15 cellular contexts compared by ENCODE assay signal in genomic region chr3:194381460-194381875, GRCh38. TPM values are rescaled to one million over a fixed set of nuclear protein-coding genes. Genes with fewer than 3 reads are reported as not detected.
A peak's percentile ranks its signal among the peaks of the same experiment; 100 is the strongest.
DNase-seq lines count a peak whose midpoint lies in the region; ATAC-seq and TF ChIP-seq lines count a peak whose summit lies in the region.
"Had no signal": no experiment of that assay in that cellular context is flagged by ENCODE, and none has a peak within 500 bp of the region (broad histone marks: within the 10 kb centered on the region; RNA-seq: fewer than 3 reads in every experiment).

No MANE protein-coding gene starts in this region.

- peak overlapping the region in 1 of 3 donors; percentile 49 for H3K27ac ChIP-seq in thyroid gland
- H3K27ac ChIP-seq: tibial nerve had no signal

- H3K4me1 Mint-ChIP-seq in activated T-cell treated with anti-CD3 and anti-CD28 coated beads, Interleukin-2, amount 50 U/mL, for 24 hours (ENCODE audit: low read depth), result no peaks in the 10 kb centered on the region
- H3K4me1 Mint-ChIP-seq in activated T-cell treated with anti-CD3 and anti-CD28 coated beads, Interleukin-2, amount 50 U/mL, for 4 hours (ENCODE audit: low read depth), result no peaks in the 10 kb centered on the region
- H3K4me1 Mint-ChIP-seq: natural killer cell had no signal

- H3K4me3 ChIP-seq in thyroid gland (replicated peaks in 1 of 3), result no peak overlapping the region
- H3K4me3 ChIP-seq: K562, tibial nerve had no signal

- peaks cover 4 to 9% of the 10 kb centered on the region in 2 donors for H3K4me1 ChIP-seq in thyroid gland

- H3K4me3 Mint-ChIP-seq in activated T-cell treated with anti-CD3 and anti-CD28 coated beads, Interleukin-2, amount 50 U/mL, for 24 hours, result no peak overlapping the region
- H3K4me3 Mint-ChIP-seq in activated T-cell treated with anti-CD3 and anti-CD28 coated beads, Interleukin-2, amount 50 U/mL, for 4 hours, result no peak overlapping the region
- H3K4me3 Mint-ChIP-seq: dendritic cell treated with granulocyte-macrophage colony-stimulating factor and Interleukin-4, amounts not matched to agents 40 ng/mL and 50 ng/mL, for 4 days; natural killer cell had no signal

- H3K36me3 ChIP-seq in thyroid gland, result no peaks in the 10 kb centered on the region
- H3K36me3 ChIP-seq: tibial nerve had no signal

- in situ Hi-C loops in SK-MEL-5 (cut with HindIII; ENCODE audit: low pct_unique_long_range_greater_than_20kb, low sequenced_read_pairs), result no loop called here

- DNase-seq in activated T-cell treated with anti-CD3 and anti-CD28 coated beads, Interleukin-2, amount 50 U/mL, for 24 hours, result peak; percentile 16
- DNase-seq in activated T-cell treated with anti-CD3 and anti-CD28 coated beads, Interleukin-2, amount 50 U/mL, for 4 hours, result no peak
- DNase-seq in SK-MEL-5 (ENCODE audit: low read depth, low spot score) (peak; percentile 51), iPS-NIHi11 (ENCODE audit: low spot score) (peak; percentile 85), thyroid gland (peak; percentile 39 to 47), activated gamma-delta T cell (lab: John Stamatoyannopoulos, UW) (no peak), NCI-H1436 (lab: John Stamatoyannopoulos, UW) (no peak), LoVo (ENCODE audit: low spot score) (no peak)
- DNase-seq: natural killer cell, NCI-H187, T-helper 2 cell had no signal

- H3K36me3 Mint-ChIP-seq in activated T-cell treated with anti-CD3 and anti-CD28 coated beads, Interleukin-2, amount 50 U/mL, for 24 hours (ENCODE audit: low read depth), result no peaks in the 10 kb centered on the region
- H3K36me3 Mint-ChIP-seq in activated T-cell treated with anti-CD3 and anti-CD28 coated beads, Interleukin-2, amount 50 U/mL, for 4 hours (ENCODE audit: insufficient read depth), result no peaks in the 10 kb centered on the region
- H3K36me3 Mint-ChIP-seq: natural killer cell had no signal

- H3K9me3 ChIP-seq in thyroid gland, result no peaks in the 10 kb centered on the region
- H3K9me3 ChIP-seq: tibial nerve had no signal

- H3K27me3 ChIP-seq in thyroid gland, result no peaks in the 10 kb centered on the region

- WGBS in thyroid gland, 2 donors, result 39 to 46% methylated on average over 15 to 17 of the region's 17 CpGs

- no peak for TF ChIP-seq CTCF in thyroid gland (IDR thresholded peaks at IDR 0.05)

- H3K27ac Mint-ChIP-seq in activated T-cell treated with anti-CD3 and anti-CD28 coated beads, Interleukin-2, amount 50 U/mL, for 24 hours, result no peak overlapping the region
- H3K27ac Mint-ChIP-seq: dendritic cell treated with granulocyte-macrophage colony-stimulating factor and Interleukin-4, amounts not matched to agents 40 ng/mL and 50 ng/mL, for 4 days; natural killer cell had no signal

- no peaks in the 10 kb centered on the region for H3K9me3 Mint-ChIP-seq in activated T-cell treated with anti-CD3 and anti-CD28 coated beads, Interleukin-2, amount 50 U/mL, for 24 hours
- no peaks in the 10 kb centered on the region for H3K9me3 Mint-ChIP-seq in activated T-cell treated with anti-CD3 and anti-CD28 coated beads, Interleukin-2, amount 50 U/mL, for 4 hours
- H3K9me3 Mint-ChIP-seq: dendritic cell treated with granulocyte-macrophage colony-stimulating factor and Interleukin-4, amounts not matched to agents 40 ng/mL and 50 ng/mL, for 4 days; natural killer cell had no signal

- intact Hi-C loops in thyroid gland (cut with DNase I), result no loop called here

- TF ChIP-seq POLR2A in thyroid gland (IDR thresholded peaks at IDR 0.05), result peak in 1 of 2 donors; percentile 19

- no peak for ATAC-seq in activated T-cell treated with anti-CD3 and anti-CD28 coated beads, Interleukin-2, amount 50 U/mL, for 4 hours
- ATAC-seq: K562, natural killer cell had no signal

- H3K27me3 Mint-ChIP-seq in activated T-cell treated with anti-CD3 and anti-CD28 coated beads, Interleukin-2, amount 50 U/mL, for 24 hours, result peaks cover 11% of the 10 kb centered on the region
- peaks cover 14% of the 10 kb centered on the region for H3K27me3 Mint-ChIP-seq in activated T-cell treated with anti-CD3 and anti-CD28 coated beads, Interleukin-2, amount 50 U/mL, for 4 hours (ENCODE audit: low read depth)

RNA-seq across cellular contexts. Expression of gene LRRC15, which starts 11.9 kb away (rescaled TPM):
- total RNA-seq in activated T-cell treated with anti-CD3 and anti-CD28 coated beads, Interleukin-2, amount 50 U/mL, for 4 hours, result not detected
- 0.05 TPM in 1 of 2 replicates, not detected in the other for total RNA-seq in SK-MEL-5 (2014; rRNA removed; shearing (Covaris generic))
- polyA plus RNA-seq in SK-MEL-5 (2015; cell fraction: cytosol; rRNA removed), result not detected in 2 replicates
- polyA plus RNA-seq in SK-MEL-5 (2015; cell fraction: nucleus; rRNA removed), result not detected in 2 replicates
- total RNA-seq in thyroid gland, result 1 to 10 TPM in 3 of 4 donors, under 1 TPM in 1; 0.79 to 6.7 (median 1.4) TPM
- total RNA-seq: K562, natural killer cell, tibial nerve had no signal
- polyA plus RNA-seq: K562 had no signal

RNA-seq across cellular contexts. Expression of gene GP5, which starts 17.6 kb away (rescaled TPM):
- total RNA-seq in activated T-cell treated with anti-CD3 and anti-CD28 coated beads, Interleukin-2, amount 50 U/mL, for 4 hours, result under 1 TPM; 0.08 to 0.23 (median 0.18) TPM
- total RNA-seq in SK-MEL-5 (2014; rRNA removed; shearing (Covaris generic)), result not detected in 2 replicates
- polyA plus RNA-seq in SK-MEL-5 (2015; cell fraction: cytosol; rRNA removed), result 0.02 TPM in 1 of 2 replicates, not detected in the other
- polyA plus RNA-seq in SK-MEL-5 (2015; cell fraction: nucleus; rRNA removed), result not detected in 2 replicates
- total RNA-seq in thyroid gland, result 1 to 10 TPM in 1 of 4 donors, under 1 TPM in 3; 0.39 to 1.2 (median 0.74) TPM
- total RNA-seq: fibroblast of villous mesenchyme, tibial nerve had no signal

RNA-seq across cellular contexts. Expression of gene CPN2, which starts 30.3 kb away (rescaled TPM):
- total RNA-seq in activated T-cell treated with anti-CD3 and anti-CD28 coated beads, Interleukin-2, amount 50 U/mL, for 4 hours, result under 1 TPM in 1 of 3 donors, not detected in 2; 0.08 TPM
- total RNA-seq in SK-MEL-5 (2014; rRNA removed; shearing (Covaris generic)), result not detected in 2 replicates
- not detected in 2 replicates for polyA plus RNA-seq in SK-MEL-5 (2015; cell fraction: cytosol; rRNA removed)
- polyA plus RNA-seq in SK-MEL-5 (2015; cell fraction: nucleus; rRNA removed), result not detected in 2 replicates
- total RNA-seq in thyroid gland, result not detected
- total RNA-seq: fibroblast of villous mesenchyme, K562, natural killer cell, tibial nerve had no signal
- polyA plus RNA-seq: K562 had no signal

Comparison
In these comparisons a context has a peak if more than half of its experiments do, and no peak if none do; other contexts are left out.
1. DNase-seq: peak in activated T-cell treated with anti-CD3 and anti-CD28 coated beads, Interleukin-2, amount 50 U/mL, for 24 hours (single experiment), SK-MEL-5 (single experiment), iPS-NIHi11 (single experiment) and thyroid gland (2 of 2); none in activated T-cell treated with anti-CD3 and anti-CD28 coated beads, Interleukin-2, amount 50 U/mL, for 4 hours (single experiment), activated gamma-delta T cell (single experiment), NCI-H1436 (single experiment) and LoVo (single experiment).